ENCODE assay signal across 19 cellular contexts in genomic region chr18:77037533-77037932, GRCh38.
"Had no signal": no experiment of that assay in that cellular context is flagged by ENCODE, and none has a peak within 500 bp of the region (broad histone marks: within the 10 kb centered on the region; RNA-seq: fewer than 3 reads in every experiment).

No MANE protein-coding gene starts in this region.

- H3K9me3 ChIP-seq: mucosa of descending colon, SJSA1, stomach, tibial artery, vagina had no signal

- H3K27me3 Mint-ChIP-seq: activated CD4-positive, alpha-beta memory T cell treated with anti-CD3 and anti-CD28 coated beads, Interleukin-2, amount 10 ng/mL, durations not matched to agents 7 days and 5 days; activated T-helper 17 cell treated with anti-CD3 and anti-CD28 coated beads, Interleukin-2, amount 50 U/mL, for 72 hours had no signal

- H3K4me3 ChIP-seq: cardiac muscle cell, mucosa of descending colon, SJSA1, stomach, tibial artery, vagina had no signal

- H2AFZ ChIP-seq: parathyroid adenoma had no signal

- H3K4me3 Mint-ChIP-seq: activated CD4-positive, alpha-beta memory T cell treated with anti-CD3 and anti-CD28 coated beads, Interleukin-2, amount 10 ng/mL, durations not matched to agents 7 days and 5 days; activated T-helper 17 cell treated with anti-CD3 and anti-CD28 coated beads, Interleukin-2, amount 50 U/mL, for 72 hours; nephron progenitor cell had no signal

- H3K36me3 ChIP-seq: cardiac muscle cell, SJSA1, tibial artery, vagina had no signal

- H3K4me1 ChIP-seq: parathyroid adenoma, SJSA1 had no signal

- H3K9me3 Mint-ChIP-seq: activated CD4-positive, alpha-beta memory T cell treated with anti-CD3 and anti-CD28 coated beads, Interleukin-2, amount 10 ng/mL, durations not matched to agents 7 days and 5 days; activated T-helper 17 cell treated with anti-CD3 and anti-CD28 coated beads, Interleukin-2, amount 50 U/mL, for 72 hours had no signal

- DNase-seq: activated CD4-positive, alpha-beta memory T cell treated with anti-CD3 and anti-CD28 coated beads, Interleukin-2, amount 10 ng/mL, durations not matched to agents 7 days and 5 days; activated CD4-positive, alpha-beta T cell treated with anti-CD3 and anti-CD28 coated beads for 1 hour; activated CD8-positive, alpha-beta memory T cell treated with anti-CD3 and anti-CD28 coated beads, Interleukin-2, amount 50 U/mL, for 48 hours; cortex of kidney; effector memory CD4-positive, alpha-beta T cell; left colon; mucosa of descending colon; nephron progenitor cell; stimulated activated CD4-positive, alpha-beta T cell treated with anti-CD3 and anti-CD28 coated beads, Interleukin-15, amount 100 ng/mL, for 24 hours; stimulated activated CD4-positive, alpha-beta T cell treated with anti-CD3 and anti-CD28 coated beads, Interleukin-4, amount 100 ng/mL, for 24 hours; stomach; T1000; tibial artery had no signal

- ATAC-seq: activated T-helper 17 cell treated with anti-CD3 and anti-CD28 coated beads, Interleukin-2, amount 50 U/mL, for 72 hours; left colon; mucosa of descending colon had no signal

- H3K9ac ChIP-seq: parathyroid adenoma had no signal

- H3K27ac ChIP-seq: cardiac muscle cell, epithelial cell of prostate, parathyroid adenoma, SJSA1, stomach, tibial artery, vagina had no signal

- H3K27me3 ChIP-seq: cardiac muscle cell, SJSA1, stomach, tibial artery, vagina had no signal

- H3K27ac Mint-ChIP-seq: activated CD4-positive, alpha-beta memory T cell treated with anti-CD3 and anti-CD28 coated beads, Interleukin-2, amount 10 ng/mL, durations not matched to agents 7 days and 5 days; activated T-helper 17 cell treated with anti-CD3 and anti-CD28 coated beads, Interleukin-2, amount 50 U/mL, for 72 hours; nephron progenitor cell had no signal
